24 cellular contexts compared by ENCODE assay signal in the genomic region with DNA sequence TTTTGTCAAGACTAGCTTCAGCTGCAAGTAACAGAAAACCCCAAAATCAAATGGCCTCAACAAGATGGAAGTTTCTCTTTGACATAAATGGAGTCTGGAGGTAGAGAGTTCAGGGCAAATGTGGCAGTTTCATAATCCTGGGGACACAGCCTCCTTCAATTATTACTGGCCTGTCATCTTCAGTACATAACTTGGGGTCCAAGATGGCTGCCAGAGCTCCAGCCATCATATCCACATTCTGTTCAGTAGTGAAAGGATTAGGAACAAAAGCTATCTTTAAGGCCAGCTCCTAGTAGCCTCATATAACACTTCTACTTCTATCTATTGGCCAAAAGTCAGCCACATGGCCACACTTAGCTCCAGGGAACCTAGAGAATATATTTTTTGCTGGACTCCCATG. TPM values are rescaled to one million over a fixed set of nuclear protein-coding genes. Genes with fewer than 3 reads are reported as not detected.
"Had no signal": no experiment of that assay in that cellular context is flagged by ENCODE, and none has a peak within 500 bp of the region (broad histone marks: within the 10 kb centered on the region; RNA-seq: fewer than 3 reads in every experiment).

No MANE protein-coding gene starts in this region.

- H3K27ac ChIP-seq: RWPE1, SJCRH30, WERI-Rb-1 had no signal

- H3K9ac ChIP-seq: SK-N-SH had no signal

- ATAC-seq: activated CD8-positive, alpha-beta T cell treated with anti-CD3 and anti-CD28 coated beads, Interleukin-2, amount 10 ng/mL, durations not matched to agents 7 days and 5 days; Panc1 had no signal

- H3K27me3 ChIP-seq: MG63, SJCRH30 had no signal

- H3K4me1 ChIP-seq: SJCRH30 had no signal

- H3K4me3 ChIP-seq: MG63, SJCRH30 had no signal

- H3K9me3 ChIP-seq: SK-N-SH had no signal

- H3K36me3 ChIP-seq: MG63, SJCRH30, WERI-Rb-1 had no signal

- H3K9me2 ChIP-seq: SK-N-SH had no signal

- H3K4me2 ChIP-seq: SK-N-SH had no signal

- FAIRE-seq: astrocyte had no signal

- DNase-seq: activated CD4-positive, alpha-beta T cell treated with anti-CD3 and anti-CD28 coated beads for 4 hours; activated CD4-positive, alpha-beta T cell treated with anti-CD3 and anti-CD28 coated beads, Interleukin-2, amount 50 U/mL, for 4 hours; activated CD8-positive, alpha-beta memory T cell treated with anti-CD3 and anti-CD28 coated beads, Interleukin-2, amount 50 U/mL, for 48 hours; activated CD8-positive, alpha-beta T cell treated with anti-CD3 and anti-CD28 coated beads, Interleukin-2, amount 10 ng/mL, durations not matched to agents 7 days and 5 days; activated effector memory CD4-positive, alpha-beta T cell treated with Interleukin-2 at 50 U/mL for 16 hours; activated naive CD4-positive, alpha-beta T cell; activated T-cell treated with anti-CD3 and anti-CD28 coated beads, Interleukin-2, amount 50 U/mL, for 1 hour; MG63; MV-4-11; NCI-H1092 treated with DMSO at 0.1 percent for 48 hours; NCI-H1436 treated with DMSO at 0.1 percent for 48 hours; NCI-H187; NCI-H2081; NCI-H510A treated with DMSO at 0.1 percent for 48 hours; NK-92 treated with Interleukin-12 subunit alpha and Interleukin-12 subunit beta, amount 100 ng/mL, for 24 hours; Right ventricle myocardium superior; SJCRH30; SK-N-SH; T-helper 1 cell; WERI-Rb-1 had no signal

RNA-seq across cellular contexts. Expression of a gene that starts 15.0 kb away (rescaled TPM):
- total RNA-seq: activated CD8-positive, alpha-beta T cell treated with anti-CD3 and anti-CD28 coated beads, Interleukin-2, amount 10 ng/mL, durations not matched to agents 7 days and 5 days; astrocyte; Right ventricle myocardium superior; SJCRH30; T-helper 2 cell treated with Interferon-gamma antibody and Interleukin-4, amounts not matched to agents 100 ng/mL and 5 ng/mL, for 36 hours had no signal
